ENCODE assay signal across 21 cellular contexts in genomic region chr7:72345208-72345727, GRCh38.
"Had no signal": no experiment of that assay in that cellular context is flagged by ENCODE, and none has a peak within 500 bp of the region (broad histone marks: within the 10 kb centered on the region; RNA-seq: fewer than 3 reads in every experiment).

No MANE protein-coding gene starts in this region.

- DNase-seq: dermis blood vessel endothelial cell; dorsolateral prefrontal cortex; effector CD4-positive, alpha-beta T cell; effector memory CD4-positive, alpha-beta T cell; esophagus squamous epithelium; foreskin fibroblast; foreskin melanocyte; gastrocnemius medialis; glutamatergic neuron; head of caudate nucleus; heart right ventricle; hippocampal formation; left cardiac atrium; left lung; left ventricle myocardium superior; lower lobe of right lung; mucosa of descending colon had no signal

- H3K36me3 ChIP-seq: esophagus squamous epithelium, gastrocnemius medialis, heart right ventricle, left lung, lower lobe of right lung had no signal

- H3K27ac Mint-ChIP-seq: mesothelial cell of epicardium had no signal

- H3K4me3 ChIP-seq: coronary artery, dorsolateral prefrontal cortex, esophagus squamous epithelium, gastrocnemius medialis, heart right ventricle, left lung, lower lobe of right lung, mucosa of descending colon had no signal

- H3K4me3 Mint-ChIP-seq: mesothelial cell of epicardium had no signal

- H3K4me1 ChIP-seq: esophagus squamous epithelium, gastrocnemius medialis, heart right ventricle, left lung, lower lobe of right lung had no signal

- ATAC-seq: gastrocnemius medialis, heart right ventricle, left cardiac atrium, left lung, left ventricle myocardium superior, lower lobe of right lung, mucosa of descending colon had no signal

- H3K27me3 ChIP-seq: gastrocnemius medialis, left lung had no signal

- FAIRE-seq: endothelial cell of umbilical vein, keratinocyte had no signal

- H3K36me3 Mint-ChIP-seq: mesothelial cell of epicardium had no signal

- H3K9me3 ChIP-seq: esophagus squamous epithelium, gastrocnemius medialis, heart right ventricle, left lung, lower lobe of right lung, mucosa of descending colon had no signal

- H3K4me1 Mint-ChIP-seq: mesothelial cell of epicardium had no signal

- H3K27ac ChIP-seq: coronary artery, dorsolateral prefrontal cortex, esophagus squamous epithelium, gastrocnemius medialis, heart right ventricle, left lung, lower lobe of right lung had no signal
